ENCODE assay signal across 8 cellular contexts in genomic region chr17:44095647-44096496, GRCh38. TPM values are rescaled to one million over a fixed set of nuclear protein-coding genes. Genes with fewer than 3 reads are reported as not detected.
DNase-seq lines count a peak whose midpoint lies in the region; FAIRE-seq and TF ChIP-seq lines count a peak whose summit lies in the region.

No MANE protein-coding gene starts in this region.

- intact Hi-C loops in transverse colon (cut with DNase I; ENCODE audit: low total_unique reads): no loop called here

- no peak for TF ChIP-seq EP300 in transverse colon (IDR thresholded peaks at IDR 0.05; ENCODE audit: low read depth)

- H3K9me3 ChIP-seq in mesodermal cell (ENCODE audit: control insufficient read depth, low read length) (no peaks in the 10 kb centered on the region), transverse colon (no peaks in the 10 kb centered on the region)

- H3K4me3 ChIP-seq in mesodermal cell (ENCODE audit: extremely low read depth, insufficient read depth, low read length, poor library complexity, severe bottlenecking) (peak overlapping the region; percentile 17), transverse colon (peak overlapping the region in 2 of 4 donors; percentile 7 to 18)

- H3K27ac ChIP-seq in epithelial cell of prostate (peak overlapping the region; percentile 68), mesodermal cell (ENCODE audit: low read depth, low read length, severe bottlenecking) (peak overlapping the region; percentile 99), transverse colon (peak overlapping the region; percentile 77 to 86 (median 80))

- WGBS in mesodermal cell (ENCODE audit: insufficient coverage in 2 of 2), 2 experiments: 2 to 6% methylated on average over 6 to 8 of the region's 12 CpGs
- WGBS in transverse colon (ENCODE audit: low coverage in 1 of 2), 2 donors: 37 to 44% methylated on average over 4 to 12 of the region's 12 CpGs

- TF ChIP-seq CTCF in transverse colon (IDR thresholded peaks at IDR 0.05): no peak

- TF ChIP-seq POLR2A in transverse colon (IDR thresholded peaks at IDR 0.05): peak; percentile 31
- no peak for TF ChIP-seq POLR2A in GM12892 (IDR thresholded peaks at IDR 0.05; ENCODE audit: low read depth, low read length)

- no peaks in the 10 kb centered on the region for H3K27me3 ChIP-seq in transverse colon

- H3K36me3 ChIP-seq in mesodermal cell (ENCODE audit: control insufficient read depth, insufficient read depth, low read length) (peaks cover 41% of the 10 kb centered on the region), transverse colon (peaks cover 0 to 14% (median 2%) of the 10 kb centered on the region in 4 donors)

- DNase-seq in GM04503 (ENCODE audit: low read depth) (peak; percentile 68), NCI-H1105 treated with DMSO at 0.1 percent for 48 hours (lab: John Stamatoyannopoulos, UW) (peak; percentile 78), SKM-1 (lab: John Stamatoyannopoulos, UW; ENCODE audit: unreplicated experiment) (peak; percentile 45), epithelial cell of prostate (ENCODE audit: low read depth, low spot score) (no peak), transverse colon (peak; percentile 58), GM12892 (ENCODE audit: insufficient read length) (no peak)
- DNase-seq in stimulated activated CD4-positive, alpha-beta T cell treated with anti-CD3 and anti-CD28 coated beads, Interleukin-4, amount 100 ng/mL, for 24 hours: no peak

- H3K4me1 ChIP-seq in mesodermal cell (ENCODE audit: control insufficient read depth, insufficient read depth, low read length, poor library complexity, severe bottlenecking) (peaks cover 35% of the 10 kb centered on the region), transverse colon (peaks cover 19 to 27% (median 26%) of the 10 kb centered on the region in 4 donors)

- no peak for FAIRE-seq in GM12892 (lab: Jason Lieb, UNC)

- in situ Hi-C loops in transverse colon (cut with MboI; ENCODE audit: low pct_ligation_motif_present in 1 of 4, low pct_unique_long_range_greater_than_20kb in 1 of 4, low sequenced_read_pairs in 3 of 4): no loop called here

RNA-seq across cellular contexts. Expression of gene G6PC3, which starts 25.3 kb away (rescaled TPM):
- polyA plus RNA-seq in mesodermal cell (2013, experiment 1 of 2): 113 TPM
- polyA plus RNA-seq in mesodermal cell (2013, experiment 2 of 2): 95.1 TPM
- 10 to 100 TPM in 3 of 4 donors, 1 to 10 TPM in 1; 5.2 to 35.6 (median 18.5) TPM for total RNA-seq in transverse colon
- 21.7 TPM for polyA plus RNA-seq in GM12892 (2012; ENCODE audit: missing spikeins)

RNA-seq across cellular contexts. Expression of gene HDAC5, which starts 27.6 kb away (rescaled TPM):
- polyA plus RNA-seq in mesodermal cell (2013, experiment 1 of 2): 93.2 TPM
- polyA plus RNA-seq in mesodermal cell (2013, experiment 2 of 2): 80.8 TPM
- total RNA-seq in transverse colon: 100 to 1,000 TPM in 1 of 4 donors, 10 to 100 TPM in 3; 45.3 to 182 (median 70.8) TPM
- 8.7 TPM for polyA plus RNA-seq in GM12892 (2012; ENCODE audit: missing spikeins)

RNA-seq across cellular contexts. Expression of gene LSM12, which starts 29.4 kb away (rescaled TPM):
- polyA plus RNA-seq in mesodermal cell (2013, experiment 1 of 2): 56.3 TPM
- polyA plus RNA-seq in mesodermal cell (2013, experiment 2 of 2): 60.4 TPM
- total RNA-seq in transverse colon: 10 to 100 TPM in 3 of 4 donors, 1 to 10 TPM in 1; 5.4 to 29.2 (median 22.9) TPM
- polyA plus RNA-seq in GM12892 (2012; ENCODE audit: missing spikeins): 57.6 TPM

RNA-seq across cellular contexts. Expression of gene HROB, which starts 45.9 kb away (rescaled TPM):
- polyA plus RNA-seq in mesodermal cell (2013, experiment 1 of 2): 9.4 TPM
- polyA plus RNA-seq in mesodermal cell (2013, experiment 2 of 2): 7.0 TPM
- total RNA-seq in transverse colon: 10 to 100 TPM in 2 of 4 donors, under 1 TPM in 2; 0.32 to 16.9 (median 8.5) TPM
- polyA plus RNA-seq in GM12892 (2012; ENCODE audit: missing spikeins): 4.0 TPM

Comparison
In these comparisons a context has a peak if more than half of its experiments do, and no peak if none do; other contexts are left out.
1. DNase-seq: peak in GM04503 (single experiment), NCI-H1105 treated with DMSO at 0.1 percent for 48 hours (single experiment), SKM-1 (single experiment) and transverse colon (single experiment); none in epithelial cell of prostate (single experiment), GM12892 (single experiment) and stimulated activated CD4-positive, alpha-beta T cell treated with anti-CD3 and anti-CD28 coated beads, Interleukin-4, amount 100 ng/mL, for 24 hours (single experiment).
2. Peak in every context shown above with its lines, with median percentiles within 50 percentile points of each other: H3K27ac ChIP-seq.